In the genomic region with DNA sequence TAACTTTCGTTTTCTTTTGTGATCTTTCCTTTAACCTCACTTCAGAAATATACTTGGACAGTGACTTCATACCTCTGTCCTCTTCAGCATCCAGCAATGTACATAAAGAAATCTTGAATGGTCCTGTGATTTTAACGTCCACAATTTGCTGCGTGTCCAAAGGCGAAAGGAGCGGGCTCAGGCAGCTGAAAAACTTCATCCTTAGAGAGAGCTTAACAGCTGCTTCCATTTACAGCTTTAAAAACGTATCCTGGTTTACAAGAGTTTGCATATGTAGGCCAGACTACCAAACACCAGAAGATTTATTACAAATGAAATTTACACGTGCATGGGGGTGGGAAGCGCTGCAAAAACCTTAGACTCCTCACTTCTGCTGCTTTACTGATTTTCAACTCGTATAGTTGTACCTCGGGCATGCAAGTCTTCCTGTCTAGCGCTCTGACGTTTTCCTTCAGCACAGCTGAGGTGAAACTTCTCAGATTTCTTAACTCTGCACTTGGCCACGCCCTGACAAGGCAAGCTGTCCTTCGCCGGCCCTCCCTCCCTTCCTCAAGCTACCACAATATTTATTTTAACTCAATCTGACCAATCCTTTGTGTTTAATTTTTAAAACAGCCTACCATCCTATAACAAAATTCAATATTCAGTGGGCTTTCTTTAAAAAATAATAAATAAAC, we compare ENCODE assay signal across 8 cellular contexts.
DNase-seq lines count a peak whose midpoint lies in the region; TF ChIP-seq lines count a peak whose summit lies in the region.

No MANE protein-coding gene starts in this region.

- 12% methylated on average over 15 of the region's 15 CpGs for WGBS in esophagus muscularis mucosa
- 2 to 17% methylated on average over 15 of the region's 15 CpGs for WGBS in lower leg skin, 2 donors

- H3K27me3 ChIP-seq in NT2/D1 (ENCODE audit: insufficient read depth, insufficient read length), result peaks cover 16% of the 10 kb centered on the region
- H3K27me3 ChIP-seq in esophagus muscularis mucosa, result no peaks in the 10 kb centered on the region

- intact Hi-C loops in esophagus muscularis mucosa (cut with DNase I), result no loop called here
- intact Hi-C loops in lower leg skin (cut with DNase I; ENCODE audit: low total_unique reads), result no loop called here

- peak overlapping the region; percentile 33 for H3K9ac ChIP-seq in NT2/D1 (ENCODE audit: insufficient read length, low read depth)

- no peak for TF ChIP-seq EP300 in esophagus muscularis mucosa (IDR thresholded peaks at IDR 0.05)

- no peaks in the 10 kb centered on the region for H3K9me3 ChIP-seq in NT2/D1 (ENCODE audit: insufficient read depth, low read length)
- H3K9me3 ChIP-seq in esophagus muscularis mucosa, result no peaks in the 10 kb centered on the region

- no peaks in the 10 kb centered on the region for H3K4me1 ChIP-seq in NT2/D1 (ENCODE audit: insufficient read depth, insufficient read length)
- H3K4me1 ChIP-seq in esophagus muscularis mucosa, result peaks cover 0 to 6% (median 5%) of the 10 kb centered on the region in 4 donors

- H3K4me3 ChIP-seq in NT2/D1 (ENCODE audit: insufficient read length, low read depth) (peak overlapping the region; percentile 62), esophagus muscularis mucosa (peak overlapping the region; percentile 36 to 47 (median 43)), lower leg skin (ENCODE audit: low read depth, poor library complexity, severe bottlenecking) (no peak overlapping the region)

- H3K27ac ChIP-seq in esophagus muscularis mucosa (replicated peaks in 1 of 4), result peak overlapping the region in 2 of 4 donors; percentile 19 to 44

- H3K36me3 ChIP-seq in NT2/D1 (ENCODE audit: insufficient read depth, insufficient read length, low read length) (no peaks in the 10 kb centered on the region), esophagus muscularis mucosa (no peaks in the 10 kb centered on the region)

- peak; percentile 73 for DNase-seq in ELF-1 (ENCODE audit: low read depth, low spot score)
- peak; percentile 22 for DNase-seq in NT2/D1 (ENCODE audit: low read depth, low spot score)
- no peak for DNase-seq in esophagus muscularis mucosa (ENCODE audit: extremely low spot score)
- peak; percentile 10 for DNase-seq in non-pigmented ciliary epithelial cell (ENCODE audit: low read depth)
- DNase-seq in NCI-H2196 (lab: John Stamatoyannopoulos, UW; ENCODE audit: unreplicated experiment), result no peak
- no peak for DNase-seq in lower leg skin (ENCODE audit: low spot score in 2 of 2)
- no peak for DNase-seq in DMS153 treated with DMSO at 0.1 percent for 48 hours (lab: John Stamatoyannopoulos, UW; ENCODE audit: unreplicated experiment)
- no peak for DNase-seq in central memory CD4-positive, alpha-beta T cell

- TF ChIP-seq POLR2A in esophagus muscularis mucosa (IDR thresholded peaks at IDR 0.05; ENCODE audit: low read depth) (no peak), lower leg skin (IDR thresholded peaks at IDR 0.05) (no peak)

- TF ChIP-seq CTCF in esophagus muscularis mucosa (IDR thresholded peaks at IDR 0.05) (no peak), lower leg skin (IDR thresholded peaks at IDR 0.05) (no peak)

Comparison
In these comparisons a context has a peak if more than half of its experiments do, and no peak if none do; other contexts are left out.
1. DNase-seq: peak in ELF-1 (single experiment), NT2/D1 (single experiment) and non-pigmented ciliary epithelial cell (single experiment); none in esophagus muscularis mucosa (single experiment), NCI-H2196 (single experiment), lower leg skin (0 of 2), DMS153 treated with DMSO at 0.1 percent for 48 hours (single experiment) and central memory CD4-positive, alpha-beta T cell (single experiment).